10 cellular contexts compared by ENCODE assay signal in genomic region chr3:58325525-58325992, GRCh38. TPM values are rescaled to one million over a fixed set of nuclear protein-coding genes. Genes with fewer than 3 reads are reported as not detected.
A peak's percentile ranks its signal among the peaks of the same experiment; 100 is the strongest.
DNase-seq lines count a peak whose midpoint lies in the region; ATAC-seq and TF ChIP-seq lines count a peak whose summit lies in the region.
"Had no signal": no experiment of that assay in that cellular context is flagged by ENCODE, and none has a peak within 500 bp of the region (broad histone marks: within the 10 kb centered on the region; RNA-seq: fewer than 3 reads in every experiment).

No MANE protein-coding gene starts in this region.

- WGBS in right lobe of liver (ENCODE audit: insufficient coverage, low coverage, low lambda C conversion rate, missing lambda C conversion rate), result 15% methylated on average over 2 of the region's 2 CpGs
- 39 to 55% methylated on average over 2 of the region's 2 CpGs for WGBS in upper lobe of left lung, 2 donors

- CTCF ChIA-PET in activated naive CD4-positive, alpha-beta T cell treated with anti-CD3 and anti-CD28 coated beads for 36 hours (lab: Charles Lee), result interaction anchor here (1.3 to 2.3 kb wide), 4 partner anchors 9 to 208 kb away, joined by 4 to 21 read pairs (median 8); partner anchors contain the start of genes HTD2, PXK and RPP14
- CTCF ChIA-PET in CD8-positive, alpha-beta memory T cell (lab: Charles Lee), result interaction anchor here (0.8 to 3.1 kb wide), 4 partner anchors 17 to 167 kb away, joined by 3 to 14 read pairs (median 7); partner anchors contain the start of genes HTD2, KCTD6 and RPP14

- no peak for TF ChIP-seq EP300 in upper lobe of left lung (IDR thresholded peaks at IDR 0.05)

- TF ChIP-seq POLR2A in right lobe of liver (IDR thresholded peaks at IDR 0.05) (no peak), upper lobe of left lung (IDR thresholded peaks at IDR 0.05) (no peak)

- peak overlapping the region; percentile 89 for H3K27ac Mint-ChIP-seq in activated naive CD4-positive, alpha-beta T cell treated with anti-CD3 and anti-CD28 coated beads for 36 hours
- peak overlapping the region in 4 of 8 donors; percentile 15 to 60 (median 49) for H3K27ac Mint-ChIP-seq in CD8-positive, alpha-beta memory T cell

- H3K4me3 ChIP-seq in right lobe of liver (no peak overlapping the region), upper lobe of left lung (no peak overlapping the region)
- H3K4me3 ChIP-seq in CD8-positive, alpha-beta memory T cell (ENCODE audit: low read length), result no peak overlapping the region
- H3K4me3 ChIP-seq: psoas muscle had no signal

- POLR2A ChIA-PET in CD8-positive, alpha-beta memory T cell (lab: Charles Lee), result no interaction called here

- DNase-seq in activated naive CD4-positive, alpha-beta T cell treated with anti-CD3 and anti-CD28 coated beads for 36 hours, result no peak
- DNase-seq in activated naive CD4-positive, alpha-beta T cell (lab: John Stamatoyannopoulos, UW), result no peak
- DNase-seq in amniotic epithelial cell (ENCODE audit: low read depth) (peak; percentile 69), right lobe of liver (no peak), upper lobe of left lung (no peak), NCI-H1417 treated with DMSO at 0.1 percent for 48 hours (lab: John Stamatoyannopoulos, UW) (no peak)
- no peak for DNase-seq in CD8-positive, alpha-beta memory T cell
- DNase-seq: psoas muscle had no signal

- intact Hi-C loops in activated naive CD4-positive, alpha-beta T cell treated with anti-CD3 and anti-CD28 coated beads for 36 hours (cut with micrococcal nuclease), result loop anchor here (2.0 kb wide), 2 partner anchors 29 to 137 kb away; no protein-coding TSS in a partner anchor
- intact Hi-C loops in right lobe of liver (cut with DNase I), result no loop called here

- ATAC-seq in right lobe of liver, result peak; percentile 63 to 75 (median 70)
- no peak for ATAC-seq in upper lobe of left lung (ENCODE audit: low FRiP score in 2 of 2)
- ATAC-seq in HG02610 (IDR thresholded peaks at IDR 0.05; ENCODE audit: unreplicated experiment), result no peak
- ATAC-seq: psoas muscle had no signal

- H3K36me3 Mint-ChIP-seq in activated naive CD4-positive, alpha-beta T cell treated with anti-CD3 and anti-CD28 coated beads for 36 hours (ENCODE audit: low read depth), result no peaks in the 10 kb centered on the region
- peaks cover 0 to 3% (median 0%) of the 10 kb centered on the region in 3 donors for H3K36me3 Mint-ChIP-seq in CD8-positive, alpha-beta memory T cell

- H3K9me3 ChIP-seq in right lobe of liver (no peaks in the 10 kb centered on the region), upper lobe of left lung (no peaks in the 10 kb centered on the region)
- no peaks in the 10 kb centered on the region for H3K9me3 ChIP-seq in CD8-positive, alpha-beta memory T cell (ENCODE audit: low read length)
- H3K9me3 ChIP-seq: psoas muscle had no signal

- no peaks in the 10 kb centered on the region for H3K27me3 ChIP-seq in right lobe of liver
- no peaks in the 10 kb centered on the region for H3K27me3 ChIP-seq in upper lobe of left lung
- H3K27me3 ChIP-seq in CD8-positive, alpha-beta memory T cell (ENCODE audit: insufficient read depth, low read length, poor library complexity, severe bottlenecking), result no peaks in the 10 kb centered on the region

- H3K36me3 ChIP-seq in right lobe of liver (no peaks in the 10 kb centered on the region), upper lobe of left lung (peaks cover 0 to 2% (median 0%) of the 10 kb centered on the region in 4 donors)
- no peaks in the 10 kb centered on the region for H3K36me3 ChIP-seq in CD8-positive, alpha-beta memory T cell (ENCODE audit: insufficient read depth, low read length)

- TF ChIP-seq CTCF in right lobe of liver (IDR thresholded peaks at IDR 0.05), result no peak
- no peak for TF ChIP-seq CTCF in upper lobe of left lung (IDR thresholded peaks at IDR 0.05)

- no peaks in the 10 kb centered on the region for H3K9me3 Mint-ChIP-seq in activated naive CD4-positive, alpha-beta T cell treated with anti-CD3 and anti-CD28 coated beads for 36 hours
- no peaks in the 10 kb centered on the region for H3K9me3 Mint-ChIP-seq in CD8-positive, alpha-beta memory T cell
- H3K9me3 Mint-ChIP-seq: IgD-negative memory B cell had no signal

- H3K4me1 Mint-ChIP-seq in activated naive CD4-positive, alpha-beta T cell treated with anti-CD3 and anti-CD28 coated beads for 36 hours (ENCODE audit: low read depth), result peaks cover 42% of the 10 kb centered on the region
- peaks cover 3 to 26% (median 14%) of the 10 kb centered on the region in 3 donors for H3K4me1 Mint-ChIP-seq in CD8-positive, alpha-beta memory T cell

- peaks cover 0 to 16% (median 6%) of the 10 kb centered on the region in 4 donors for H3K4me1 ChIP-seq in right lobe of liver
- peaks cover 0 to 10% (median 7%) of the 10 kb centered on the region in 4 donors for H3K4me1 ChIP-seq in upper lobe of left lung
- H3K4me1 ChIP-seq in CD8-positive, alpha-beta memory T cell (ENCODE audit: insufficient read depth, low read length), result peaks cover 7% of the 10 kb centered on the region
- H3K4me1 ChIP-seq: psoas muscle had no signal

- H3K27ac ChIP-seq in right lobe of liver (peak overlapping the region; percentile 15 to 33 (median 20)), upper lobe of left lung (peak overlapping the region in 3 of 4 donors; percentile 4 to 49 (median 24))
- no peak overlapping the region for H3K27ac ChIP-seq in CD8-positive, alpha-beta memory T cell (ENCODE audit: low read depth, low read length)
- H3K27ac ChIP-seq: psoas muscle had no signal

- no peak overlapping the region for H3K4me3 Mint-ChIP-seq in activated naive CD4-positive, alpha-beta T cell treated with anti-CD3 and anti-CD28 coated beads for 36 hours
- H3K4me3 Mint-ChIP-seq in CD8-positive, alpha-beta memory T cell, result no peak overlapping the region

- no peaks in the 10 kb centered on the region for H3K27me3 Mint-ChIP-seq in activated naive CD4-positive, alpha-beta T cell treated with anti-CD3 and anti-CD28 coated beads for 36 hours (ENCODE audit: low read depth)
- no peaks in the 10 kb centered on the region for H3K27me3 Mint-ChIP-seq in CD8-positive, alpha-beta memory T cell
- H3K27me3 Mint-ChIP-seq: IgD-negative memory B cell had no signal

RNA-seq across cellular contexts. Expression of gene PXK, which starts 7.1 kb away (rescaled TPM):
- total RNA-seq in activated naive CD4-positive, alpha-beta T cell treated with anti-CD3 and anti-CD28 coated beads for 36 hours, result 10 to 100 TPM; 44.7 to 46.1 TPM
- total RNA-seq in right lobe of liver (10 to 100 TPM in 3 of 6 experiments, 1 to 10 TPM in 3; 6.6 to 19.4 (median 9.6) TPM), upper lobe of left lung (10 to 100 TPM; 17.6 to 38.8 (median 23.2) TPM)
- 10 to 100 TPM; 24.8 to 27.2 TPM for total RNA-seq in CD8-positive, alpha-beta memory T cell
- 27.8 TPM for polyA plus RNA-seq in CD8-positive, alpha-beta memory T cell

RNA-seq across cellular contexts. Expression of gene HTD2, which starts 19.2 kb away (rescaled TPM):
- total RNA-seq in activated naive CD4-positive, alpha-beta T cell treated with anti-CD3 and anti-CD28 coated beads for 36 hours, result 1 to 10 TPM; 6.9 to 8.1 TPM
- total RNA-seq in right lobe of liver, result 1 to 10 TPM; 6.1 to 9.9 (median 8.5) TPM
- total RNA-seq in upper lobe of left lung, result 10 to 100 TPM in 2 of 6 donors, 1 to 10 TPM in 3, not detected in 1; 7.1 to 14.7 (median 9.0) TPM
- total RNA-seq in CD8-positive, alpha-beta memory T cell, result 10 to 100 TPM; 12.4 to 14.6 TPM
- 29.6 TPM for polyA plus RNA-seq in CD8-positive, alpha-beta memory T cell

RNA-seq across cellular contexts. Expression of gene RPP14, which starts 19.5 kb away (rescaled TPM):
- 10 to 100 TPM; 12.1 to 14.4 TPM for total RNA-seq in activated naive CD4-positive, alpha-beta T cell treated with anti-CD3 and anti-CD28 coated beads for 36 hours
- 10 to 100 TPM in 4 of 6 experiments, 1 to 10 TPM in 2; 7.9 to 12.6 (median 10.6) TPM for total RNA-seq in right lobe of liver
- 10 to 100 TPM in 2 of 6 donors, 1 to 10 TPM in 4; 6.3 to 11.0 (median 9.4) TPM for total RNA-seq in upper lobe of left lung
- total RNA-seq in CD8-positive, alpha-beta memory T cell, result 10 to 100 TPM; 22.7 to 24.5 TPM
- 6.3 TPM for polyA plus RNA-seq in CD8-positive, alpha-beta memory T cell

Comparison
In these comparisons a context has a peak if more than half of its experiments do, and no peak if none do; other contexts are left out.
1. ATAC-seq: peak in right lobe of liver (4 of 4); none in upper lobe of left lung (0 of 2) and HG02610 (single experiment).